Comparison of ENCODE assay signal across 13 cellular contexts in genomic region chr3:29695905-29696238, GRCh38.
DNase-seq lines count a peak whose midpoint lies in the region; ATAC-seq and TF ChIP-seq lines count a peak whose summit lies in the region.
"Had no signal": no experiment of that assay in that cellular context is flagged by ENCODE, and none has a peak within 500 bp of the region (broad histone marks: within the 10 kb centered on the region; RNA-seq: fewer than 3 reads in every experiment).

No MANE protein-coding gene starts in this region.

- in situ Hi-C loops in HAP-1 (cut with MboI; ENCODE audit: low sequenced_read_pairs): no loop called here

- no peaks in the 10 kb centered on the region for H3K9me3 ChIP-seq in adipocyte (ENCODE audit: control insufficient read depth, low read length)
- H3K9me3 ChIP-seq in psoas muscle: no peaks in the 10 kb centered on the region
- no peaks in the 10 kb centered on the region for H3K9me3 ChIP-seq in HAP-1
- H3K9me3 ChIP-seq: neutrophil had no signal

- H3K4me3 ChIP-seq in ACC112 (ENCODE audit: low read depth, low read length) (peak overlapping the region; percentile 40), adipocyte (ENCODE audit: low read length) (peak overlapping the region; percentile 24), psoas muscle (no peak overlapping the region), HAP-1 (no peak overlapping the region)

- peaks cover 15% of the 10 kb centered on the region for H3K36me3 ChIP-seq in ACC112 (ENCODE audit: insufficient read depth, low read length)
- no peaks in the 10 kb centered on the region for H3K36me3 ChIP-seq in adipocyte (ENCODE audit: control insufficient read depth, insufficient read depth, low read length, severe bottlenecking)
- H3K36me3 ChIP-seq in psoas muscle (ENCODE audit: insufficient read depth in 1 of 2, low read depth in 1 of 2): no peaks in the 10 kb centered on the region
- H3K36me3 ChIP-seq in HAP-1 (replicated peaks): no peaks in the 10 kb centered on the region
- H3K36me3 ChIP-seq: neutrophil had no signal

- peak overlapping the region; percentile 87 for H2AFZ ChIP-seq in ACC112 (ENCODE audit: low read length, unreplicated experiment)

- H3K4me1 ChIP-seq in ACC112 (ENCODE audit: control insufficient read depth, insufficient read depth, low read length, unreplicated experiment): peaks cover 62% of the 10 kb centered on the region
- peaks cover 63% of the 10 kb centered on the region for H3K4me1 ChIP-seq in adipocyte (ENCODE audit: control insufficient read depth, insufficient read depth, low read length)
- peaks cover 34% of the 10 kb centered on the region for H3K4me1 ChIP-seq in psoas muscle
- peaks cover 42% of the 10 kb centered on the region for H3K4me1 ChIP-seq in HAP-1

- H3K27ac ChIP-seq in ACC112 (ENCODE audit: low read depth, low read length) (peak overlapping the region; percentile 99), psoas muscle (peak overlapping the region; percentile 44)
- H3K27ac ChIP-seq: neutrophil had no signal

- intact Hi-C loops in left cardiac atrium (cut with DNase I) (loop anchor here in 1 of 2 donors (5.0 kb wide), 1 partner anchor 66 kb away; no protein-coding TSS in a partner anchor), psoas muscle (cut with DNase I) (no loop called here)

- no peak for TF ChIP-seq CTCF in psoas muscle (IDR thresholded peaks at IDR 0.05)

- WGBS in psoas muscle, 3 donors: 53 to 74% (median 73%) methylated on average over 2 of the region's 2 CpGs

- H3K27me3 ChIP-seq in ACC112 (ENCODE audit: insufficient read depth, low read length) (no peaks in the 10 kb centered on the region), adipocyte (replicated peaks; ENCODE audit: control insufficient read depth, insufficient read depth, low read length) (no peaks in the 10 kb centered on the region), psoas muscle (ENCODE audit: insufficient read depth in 3 of 3, low read length in 2 of 3) (no peaks in the 10 kb centered on the region), HAP-1 (ENCODE audit: low read depth) (no peaks in the 10 kb centered on the region)
- H3K27me3 ChIP-seq: neutrophil had no signal

- DNase-seq in adipocyte (ENCODE audit: low read depth): no peak
- peak; percentile 18 for DNase-seq in left cardiac atrium
- no peak for DNase-seq in psoas muscle
- no peak for DNase-seq in HAP-1 (ENCODE audit: low spot score in 2 of 2)
- DNase-seq in stimulated activated naive CD4-positive, alpha-beta T cell (lab: John Stamatoyannopoulos, UW): no peak
- no peak for DNase-seq in NCI-H2196 treated with DMSO at 0.1 percent for 48 hours (lab: John Stamatoyannopoulos, UW; ENCODE audit: unreplicated experiment)
- DNase-seq: activated CD4-positive, alpha-beta T cell treated with anti-CD3 and anti-CD28 coated beads, Interleukin-2, amount 50 U/mL, for 4 hours; activated naive CD4-positive, alpha-beta T cell treated with Interleukin-2 at 50 U/mL for 16 hours; effector memory CD4-positive, alpha-beta T cell; NCI-H510A had no signal

- peak overlapping the region; percentile 72 for H3K9ac ChIP-seq in adipocyte (ENCODE audit: low read length)

- ATAC-seq in left cardiac atrium (peak; percentile 6 to 46), psoas muscle (peak in 3 of 4 donors; percentile 41 to 57 (median 43)), GM19035 (IDR thresholded peaks at IDR 0.05; ENCODE audit: unreplicated experiment) (no peak)

- H3K79me2 ChIP-seq in ACC112 (ENCODE audit: control insufficient read depth, insufficient read depth, low read length, unreplicated experiment): peaks cover 6% of the 10 kb centered on the region

Comparison
In these comparisons a context has a peak if more than half of its experiments do, and no peak if none do; other contexts are left out.
1. H3K4me3 ChIP-seq: peak in ACC112 (single experiment) and adipocyte (single experiment); none in psoas muscle (single experiment) and HAP-1 (single experiment).